Comparison of ENCODE assay signal across 8 cellular contexts in genomic region chr7:105015631-105015965, GRCh38. TPM values are rescaled to one million over a fixed set of nuclear protein-coding genes. Genes with fewer than 3 reads are reported as not detected.
DNase-seq lines count a peak whose midpoint lies in the region; ATAC-seq and TF ChIP-seq lines count a peak whose summit lies in the region.

No MANE protein-coding gene starts in this region.

- H3K36me3 Mint-ChIP-seq in dendritic cell treated with granulocyte-macrophage colony-stimulating factor and Interleukin-4, amounts not matched to agents 40 ng/mL and 50 ng/mL, for 4 days (ENCODE audit: low read depth) = peaks cover 49% of the 10 kb centered on the region

- peaks cover 37% of the 10 kb centered on the region for H3K4me1 ChIP-seq in RWPE2 (ENCODE audit: insufficient read depth, poor library complexity, severe bottlenecking)
- no peaks in the 10 kb centered on the region for H3K4me1 ChIP-seq in mesodermal cell (ENCODE audit: control insufficient read depth, insufficient read depth, low read length, poor library complexity, severe bottlenecking)
- no peaks in the 10 kb centered on the region for H3K4me1 ChIP-seq in urinary bladder (ENCODE audit: insufficient read depth)

- H3K27ac ChIP-seq in C4-2B (peak overlapping the region; percentile 95; the same call in 1 of the 2 replicates), RWPE2 (ENCODE audit: poor library complexity, severe bottlenecking) (peak overlapping the region; percentile 94), mesodermal cell (ENCODE audit: low read depth, low read length, severe bottlenecking) (peak overlapping the region; percentile 100), urinary bladder (ENCODE audit: low read depth) (peak overlapping the region; percentile 100)

- WGBS in mesodermal cell (ENCODE audit: insufficient coverage in 2 of 2), 2 experiments = no CpG with 5 or more reads among the region's 6 CpGs
- 1% methylated on average over 6 of the region's 6 CpGs for WGBS in urinary bladder

- peaks cover 15% of the 10 kb centered on the region; the same call in 1 of the 2 replicates for H3K36me3 ChIP-seq in RWPE2 (ENCODE audit: low read depth)
- peaks cover 2% of the 10 kb centered on the region for H3K36me3 ChIP-seq in mesodermal cell (ENCODE audit: control insufficient read depth, insufficient read depth, low read length)
- H3K36me3 ChIP-seq in urinary bladder (ENCODE audit: insufficient read depth) = no peaks in the 10 kb centered on the region

- ATAC-seq in RWPE2 (ENCODE audit: low read depth) (no peak), HG02798 (IDR thresholded peaks at IDR 0.05; ENCODE audit: poor library complexity, unreplicated experiment) (no peak)

- no peaks in the 10 kb centered on the region for H3K27me3 Mint-ChIP-seq in dendritic cell treated with granulocyte-macrophage colony-stimulating factor and Interleukin-4, amounts not matched to agents 40 ng/mL and 50 ng/mL, for 4 days

- H3K4me3 ChIP-seq in RWPE2 (ENCODE audit: severe bottlenecking) (peak overlapping the region; percentile 59), mesodermal cell (ENCODE audit: extremely low read depth, insufficient read depth, low read length, poor library complexity, severe bottlenecking) (peak overlapping the region; percentile 95), urinary bladder (ENCODE audit: low read depth, low read length) (peak overlapping the region; percentile 69)

- peak overlapping the region; percentile 100 for H3K27ac Mint-ChIP-seq in dendritic cell treated with granulocyte-macrophage colony-stimulating factor and Interleukin-4, amounts not matched to agents 40 ng/mL and 50 ng/mL, for 4 days

- intact Hi-C loops in dendritic cell treated with granulocyte-macrophage colony-stimulating factor and Interleukin-4, amounts not matched to agents 40 ng/mL and 50 ng/mL, for 4 days (cut with micrococcal nuclease) = no loop called here

- H3K9me3 ChIP-seq in RWPE2 (ENCODE audit: severe bottlenecking) (no peaks in the 10 kb centered on the region), mesodermal cell (ENCODE audit: control insufficient read depth, low read length) (no peaks in the 10 kb centered on the region)

- H3K9me3 Mint-ChIP-seq in dendritic cell treated with granulocyte-macrophage colony-stimulating factor and Interleukin-4, amounts not matched to agents 40 ng/mL and 50 ng/mL, for 4 days = no peaks in the 10 kb centered on the region

- no peak for TF ChIP-seq CTCF in C4-2B (conservative IDR thresholded peaks at IDR 0.05)
- no peak for TF ChIP-seq CTCF in RWPE2 (IDR thresholded peaks at IDR 0.05; ENCODE audit: poor library complexity, severe bottlenecking)

- H3K4me1 Mint-ChIP-seq in dendritic cell treated with granulocyte-macrophage colony-stimulating factor and Interleukin-4, amounts not matched to agents 40 ng/mL and 50 ng/mL, for 4 days (ENCODE audit: low read depth) = peaks cover 15% of the 10 kb centered on the region

- H3K27me3 ChIP-seq in RWPE2 (ENCODE audit: insufficient read depth, poor library complexity, severe bottlenecking) = no peaks in the 10 kb centered on the region

- DNase-seq in HCEC 1CT = peak; percentile 55
- no peak for DNase-seq in RWPE2 (ENCODE audit: low spot score)
- no peak for DNase-seq in AG08395 (ENCODE audit: low spot score)

- H3K4me3 Mint-ChIP-seq in dendritic cell treated with granulocyte-macrophage colony-stimulating factor and Interleukin-4, amounts not matched to agents 40 ng/mL and 50 ng/mL, for 4 days = peak overlapping the region; percentile 96

RNA-seq across cellular contexts. Expression of gene KMT2E, which starts 1.6 kb away (rescaled TPM):
- polyA plus RNA-seq in mesodermal cell (2013, experiment 1 of 2) = 44.2 TPM
- 43.7 TPM for polyA plus RNA-seq in mesodermal cell (2013, experiment 2 of 2)
- total RNA-seq in urinary bladder = 198 TPM
- polyA plus RNA-seq in urinary bladder = 43.1 TPM
